2 cellular contexts compared by ENCODE assay signal in the genomic region with DNA sequence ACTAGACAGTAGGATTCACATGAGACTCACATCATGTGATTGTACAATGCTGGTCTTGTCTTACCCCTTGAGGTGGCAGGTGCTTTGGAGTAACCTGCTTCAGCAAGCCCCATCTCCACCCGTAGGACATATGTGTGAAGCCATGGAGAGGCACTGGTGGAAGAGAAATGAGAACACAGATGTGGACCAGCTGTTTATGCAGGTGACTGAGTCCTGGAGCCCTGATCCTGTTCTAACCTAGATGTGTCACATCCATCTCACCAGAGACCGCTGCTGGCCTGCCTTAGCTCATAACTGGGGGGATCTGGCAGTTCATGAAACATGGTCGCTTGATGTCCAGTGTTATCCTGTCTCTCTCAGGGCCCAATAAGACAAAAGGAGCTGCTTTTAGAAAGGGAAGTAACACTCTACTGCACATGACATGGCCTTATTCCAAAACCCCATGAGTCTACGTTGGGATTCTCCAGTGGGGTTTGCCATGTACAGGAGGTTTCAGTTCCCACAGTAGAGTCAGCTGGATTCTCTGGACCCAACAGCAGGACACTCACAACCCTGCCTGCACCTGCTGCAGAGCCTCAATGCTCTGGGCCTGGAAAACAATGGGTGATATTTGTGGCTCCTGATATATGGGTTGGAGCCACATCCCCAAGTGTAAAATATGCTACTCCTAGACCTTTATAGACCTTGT.
TF ChIP-seq lines count a peak whose summit lies in the region.

No MANE protein-coding gene starts in this region.

TF ChIP-seq in K562, 482 proteins besides CTCF, POLR2A, EP300 and RAD21:
- TF ChIP-seq MCM2 (IDR thresholded peaks at IDR 0.05; ENCODE audit: low read depth) = 0 out of 2 replicates have a peak, but pooled peaks have one; percentile 19
- no peak for TF ChIP-seq CREB5 (CRISPR knock-in tag; IDR thresholded peaks at IDR 0.05)
- TF ChIP-seq GTF2F1 (IDR thresholded peaks at IDR 0.05; ENCODE audit: low read depth, low read length) = 0 out of 2 replicates have a peak, but pooled peaks have one; percentile 56
- no peak for TF ChIP-seq BCOR (IDR thresholded peaks at IDR 0.05)

TF ChIP-seq in HepG2, 621 proteins besides CTCF, POLR2A, EP300 and RAD21:
- TF ChIP-seq, protein P1, sequence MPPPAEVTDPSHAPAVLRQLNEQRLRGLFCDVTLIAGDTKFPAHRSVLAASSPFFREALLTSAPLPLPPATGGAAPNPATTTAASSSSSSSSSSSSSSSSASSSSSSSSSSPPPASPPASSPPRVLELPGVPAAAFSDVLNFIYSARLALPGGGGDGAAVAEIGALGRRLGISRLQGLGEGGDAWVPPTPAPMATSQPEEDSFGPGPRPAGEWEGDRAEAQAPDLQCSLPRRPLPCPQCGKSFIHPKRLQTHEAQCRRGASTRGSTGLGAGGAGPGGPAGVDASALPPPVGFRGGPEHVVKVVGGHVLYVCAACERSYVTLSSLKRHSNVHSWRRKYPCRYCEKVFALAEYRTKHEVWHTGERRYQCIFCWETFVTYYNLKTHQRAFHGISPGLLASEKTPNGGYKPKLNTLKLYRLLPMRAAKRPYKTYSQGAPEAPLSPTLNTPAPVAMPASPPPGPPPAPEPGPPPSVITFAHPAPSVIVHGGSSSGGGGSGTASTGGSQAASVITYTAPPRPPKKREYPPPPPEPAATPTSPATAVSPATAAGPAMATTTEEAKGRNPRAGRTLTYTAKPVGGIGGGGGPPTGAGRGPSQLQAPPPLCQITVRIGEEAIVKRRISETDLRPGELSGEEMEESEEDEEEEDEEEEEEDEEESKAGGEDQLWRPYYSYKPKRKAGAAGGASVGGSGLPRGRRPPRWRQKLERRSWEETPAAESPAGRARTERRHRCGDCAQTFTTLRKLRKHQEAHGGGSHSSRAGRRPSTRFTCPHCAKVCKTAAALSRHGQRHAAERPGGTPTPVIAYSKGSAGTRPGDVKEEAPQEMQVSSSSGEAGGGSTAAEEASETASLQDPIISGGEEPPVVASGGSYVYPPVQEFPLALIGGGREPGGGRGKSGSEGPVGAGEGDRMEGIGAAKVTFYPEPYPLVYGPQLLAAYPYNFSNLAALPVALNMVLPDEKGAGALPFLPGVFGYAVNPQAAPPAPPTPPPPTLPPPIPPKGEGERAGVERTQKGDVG (CRISPR knock-in tag; IDR thresholded peaks at IDR 0.05; ENCODE audit: borderline replicate concordance) = no peak
- TF ChIP-seq, protein P2, sequence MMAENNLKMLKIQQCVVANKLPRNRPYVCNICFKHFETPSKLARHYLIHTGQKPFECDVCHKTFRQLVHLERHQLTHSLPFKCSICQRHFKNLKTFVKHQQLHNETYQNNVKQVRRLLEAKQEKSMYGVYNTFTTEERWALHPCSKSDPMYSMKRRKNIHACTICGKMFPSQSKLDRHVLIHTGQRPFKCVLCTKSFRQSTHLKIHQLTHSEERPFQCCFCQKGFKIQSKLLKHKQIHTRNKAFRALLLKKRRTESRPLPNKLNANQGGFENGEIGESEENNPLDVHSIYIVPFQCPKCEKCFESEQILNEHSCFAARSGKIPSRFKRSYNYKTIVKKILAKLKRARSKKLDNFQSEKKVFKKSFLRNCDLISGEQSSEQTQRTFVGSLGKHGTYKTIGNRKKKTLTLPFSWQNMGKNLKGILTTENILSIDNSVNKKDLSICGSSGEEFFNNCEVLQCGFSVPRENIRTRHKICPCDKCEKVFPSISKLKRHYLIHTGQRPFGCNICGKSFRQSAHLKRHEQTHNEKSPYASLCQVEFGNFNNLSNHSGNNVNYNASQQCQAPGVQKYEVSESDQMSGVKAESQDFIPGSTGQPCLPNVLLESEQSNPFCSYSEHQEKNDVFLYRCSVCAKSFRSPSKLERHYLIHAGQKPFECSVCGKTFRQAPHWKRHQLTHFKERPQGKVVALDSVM (CRISPR knock-in tag; IDR thresholded peaks at IDR 0.05) = no peak
- TF ChIP-seq ZXDC (CRISPR knock-in tag; IDR thresholded peaks at IDR 0.05) = no peak
- no peak for TF ChIP-seq CBFB (CRISPR knock-in tag; IDR thresholded peaks at IDR 0.05)
- TF ChIP-seq ZNF709 (CRISPR knock-in tag; IDR thresholded peaks at IDR 0.05) = no peak
- TF ChIP-seq, protein P3, sequence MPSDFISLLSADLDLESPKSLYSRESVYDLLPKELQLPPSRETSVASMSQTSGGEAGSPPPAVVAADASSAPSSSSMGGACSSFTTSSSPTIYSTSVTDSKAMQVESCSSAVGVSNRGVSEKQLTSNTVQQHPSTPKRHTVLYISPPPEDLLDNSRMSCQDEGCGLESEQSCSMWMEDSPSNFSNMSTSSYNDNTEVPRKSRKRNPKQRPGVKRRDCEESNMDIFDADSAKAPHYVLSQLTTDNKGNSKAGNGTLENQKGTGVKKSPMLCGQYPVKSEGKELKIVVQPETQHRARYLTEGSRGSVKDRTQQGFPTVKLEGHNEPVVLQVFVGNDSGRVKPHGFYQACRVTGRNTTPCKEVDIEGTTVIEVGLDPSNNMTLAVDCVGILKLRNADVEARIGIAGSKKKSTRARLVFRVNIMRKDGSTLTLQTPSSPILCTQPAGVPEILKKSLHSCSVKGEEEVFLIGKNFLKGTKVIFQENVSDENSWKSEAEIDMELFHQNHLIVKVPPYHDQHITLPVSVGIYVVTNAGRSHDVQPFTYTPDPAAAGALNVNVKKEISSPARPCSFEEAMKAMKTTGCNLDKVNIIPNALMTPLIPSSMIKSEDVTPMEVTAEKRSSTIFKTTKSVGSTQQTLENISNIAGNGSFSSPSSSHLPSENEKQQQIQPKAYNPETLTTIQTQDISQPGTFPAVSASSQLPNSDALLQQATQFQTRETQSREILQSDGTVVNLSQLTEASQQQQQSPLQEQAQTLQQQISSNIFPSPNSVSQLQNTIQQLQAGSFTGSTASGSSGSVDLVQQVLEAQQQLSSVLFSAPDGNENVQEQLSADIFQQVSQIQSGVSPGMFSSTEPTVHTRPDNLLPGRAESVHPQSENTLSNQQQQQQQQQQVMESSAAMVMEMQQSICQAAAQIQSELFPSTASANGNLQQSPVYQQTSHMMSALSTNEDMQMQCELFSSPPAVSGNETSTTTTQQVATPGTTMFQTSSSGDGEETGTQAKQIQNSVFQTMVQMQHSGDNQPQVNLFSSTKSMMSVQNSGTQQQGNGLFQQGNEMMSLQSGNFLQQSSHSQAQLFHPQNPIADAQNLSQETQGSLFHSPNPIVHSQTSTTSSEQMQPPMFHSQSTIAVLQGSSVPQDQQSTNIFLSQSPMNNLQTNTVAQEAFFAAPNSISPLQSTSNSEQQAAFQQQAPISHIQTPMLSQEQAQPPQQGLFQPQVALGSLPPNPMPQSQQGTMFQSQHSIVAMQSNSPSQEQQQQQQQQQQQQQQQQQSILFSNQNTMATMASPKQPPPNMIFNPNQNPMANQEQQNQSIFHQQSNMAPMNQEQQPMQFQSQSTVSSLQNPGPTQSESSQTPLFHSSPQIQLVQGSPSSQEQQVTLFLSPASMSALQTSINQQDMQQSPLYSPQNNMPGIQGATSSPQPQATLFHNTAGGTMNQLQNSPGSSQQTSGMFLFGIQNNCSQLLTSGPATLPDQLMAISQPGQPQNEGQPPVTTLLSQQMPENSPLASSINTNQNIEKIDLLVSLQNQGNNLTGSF (CRISPR knock-in tag; IDR thresholded peaks at IDR 0.05) = no peak
- TF ChIP-seq HNF4A (CRISPR knock-in tag; IDR thresholded peaks at IDR 0.05) = no peak
- TF ChIP-seq THAP11 (CRISPR knock-in tag; IDR thresholded peaks at IDR 0.05) = no peak
- no peak for TF ChIP-seq CREB1 (IDR thresholded peaks at IDR 0.05)
- no peak for TF ChIP-seq CREB1 (CRISPR knock-in tag; IDR thresholded peaks at IDR 0.05)
- TF ChIP-seq ZNF282 (IDR thresholded peaks at IDR 0.05; ENCODE audit: partially characterized antibody) = no peak
- TF ChIP-seq TBX2 (CRISPR knock-in tag; IDR thresholded peaks at IDR 0.05; ENCODE audit: borderline replicate concordance) = no peak
